In the genomic region with DNA sequence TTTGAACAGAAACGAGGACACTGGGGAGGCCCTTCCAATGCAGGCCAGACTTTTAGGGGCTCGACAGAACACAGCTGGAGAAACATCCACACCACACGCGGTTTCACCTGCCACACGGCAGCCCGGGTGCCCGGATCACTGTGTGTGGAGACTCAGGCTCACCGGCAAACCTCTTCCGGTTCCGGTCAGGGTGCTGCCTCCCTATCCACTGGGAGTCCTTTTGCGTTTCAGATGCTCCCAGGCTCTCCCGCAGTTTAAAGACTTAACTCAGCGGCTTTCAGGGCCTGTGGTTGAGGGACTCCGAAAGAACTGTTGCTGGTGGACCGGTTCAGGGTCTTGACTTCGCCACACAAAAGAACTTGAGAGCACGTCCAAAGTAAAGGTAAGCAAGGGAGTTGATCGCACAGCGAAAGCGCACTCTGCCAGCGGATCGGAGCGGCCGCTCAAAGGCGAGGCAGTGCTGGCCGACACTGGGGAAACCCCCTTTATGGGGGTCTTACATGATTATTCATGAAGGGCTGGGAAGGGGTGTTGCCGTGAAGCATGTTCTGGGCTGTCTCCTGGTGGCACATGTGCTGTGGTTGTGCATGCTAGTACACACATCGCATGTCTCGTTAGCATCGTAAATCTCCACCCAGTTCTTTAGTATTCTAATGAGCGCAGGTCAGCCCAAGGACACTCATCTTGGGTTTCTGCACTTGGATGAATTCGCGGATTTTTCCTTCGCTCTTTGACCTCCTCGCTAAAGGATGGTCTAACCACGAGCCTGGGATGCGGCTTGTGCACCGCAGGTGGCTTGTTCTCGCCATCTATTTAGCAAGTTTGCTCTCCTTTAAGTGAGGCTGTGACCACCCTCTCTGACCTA, we compare ENCODE assay signal across 8 cellular contexts.
DNase-seq lines count a peak whose midpoint lies in the region; ATAC-seq and TF ChIP-seq lines count a peak whose summit lies in the region.

No MANE protein-coding gene starts in this region.

- H3K4me3 ChIP-seq in GM12875 (ENCODE audit: low read depth, low read length): peak overlapping the region; percentile 49
- peak overlapping the region in 1 of 4 donors; percentile 41 for H3K4me3 ChIP-seq in adrenal gland
- H3K4me3 ChIP-seq in lung: no peak overlapping the region

- ATAC-seq in lung (ENCODE audit: insufficient read depth, low FRiP score) (no peak), GM21825 (IDR thresholded peaks at IDR 0.05; ENCODE audit: unreplicated experiment) (no peak), HG03135 (IDR thresholded peaks at IDR 0.05; ENCODE audit: unreplicated experiment) (no peak)
- ATAC-seq in stimulated activated naive CD8-positive, alpha-beta T cell treated with anti-CD3 and anti-CD28 coated beads, Interleukin-15, amount 100 ng/mL, for 72 hours: peak; percentile 87

- TF ChIP-seq CTCF in GM12875 (IDR thresholded peaks at IDR 0.05; ENCODE audit: borderline replicate concordance, insufficient read depth, low read depth, low read length) (no peak), adrenal gland (IDR thresholded peaks at IDR 0.05) (no peak), lung (IDR thresholded peaks at IDR 0.05; ENCODE audit: control extremely low read depth, extremely low read depth) (no peak)

- TF ChIP-seq POLR2A in adrenal gland (IDR thresholded peaks at IDR 0.05): no peak

- no peaks in the 10 kb centered on the region for H3K9me3 Mint-ChIP-seq in stimulated activated naive CD8-positive, alpha-beta T cell treated with anti-CD3 and anti-CD28 coated beads, Interleukin-15, amount 100 ng/mL, for 72 hours

- peaks cover 7% of the 10 kb centered on the region for H3K27me3 Mint-ChIP-seq in stimulated activated naive CD8-positive, alpha-beta T cell treated with anti-CD3 and anti-CD28 coated beads, Interleukin-15, amount 100 ng/mL, for 72 hours

- H3K4me1 Mint-ChIP-seq in stimulated activated naive CD8-positive, alpha-beta T cell treated with anti-CD3 and anti-CD28 coated beads, Interleukin-15, amount 100 ng/mL, for 72 hours: no peaks in the 10 kb centered on the region

- no peaks in the 10 kb centered on the region for H3K27me3 ChIP-seq in adrenal gland
- no peaks in the 10 kb centered on the region for H3K27me3 ChIP-seq in lung (ENCODE audit: control insufficient read depth, insufficient read depth)

- WGBS in adrenal gland, 4 donors: 62 to 81% (median 72%) methylated on average over 35 to 39 of the region's 39 CpGs
- WGBS in lung, 2 donors: 68 to 76% methylated on average over 39 of the region's 39 CpGs

- intact Hi-C loops in adrenal gland (cut with DNase I): no loop called here

- H3K9me3 ChIP-seq in adrenal gland (replicated peaks in 1 of 3) (no peaks in the 10 kb centered on the region), lung (ENCODE audit: control insufficient read depth in 2 of 2, insufficient read depth in 1 of 2, low read length in 1 of 2) (no peaks in the 10 kb centered on the region)

- DNase-seq in NOMO-1 treated with dmso at 0.1 percent for 144 hours (lab: John Stamatoyannopoulos, UW; ENCODE audit: unreplicated experiment) (peak; percentile 56), adrenal gland (peak in 6 of 7 donors; percentile 35 to 74 (median 54)), lung (ENCODE audit: low spot score) (peak; percentile 64), ecto neural progenitor cell (ENCODE audit: low spot score) (no peak)
- DNase-seq in stimulated activated naive CD8-positive, alpha-beta T cell treated with anti-CD3 and anti-CD28 coated beads, Interleukin-15, amount 100 ng/mL, for 72 hours: peak; percentile 33 to 64

- peak overlapping the region; percentile 69 to 86 for H3K4me3 Mint-ChIP-seq in stimulated activated naive CD8-positive, alpha-beta T cell treated with anti-CD3 and anti-CD28 coated beads, Interleukin-15, amount 100 ng/mL, for 72 hours

- H3K36me3 ChIP-seq in adrenal gland (replicated peaks in 1 of 2): no peaks in the 10 kb centered on the region
- no peaks in the 10 kb centered on the region for H3K36me3 ChIP-seq in lung (ENCODE audit: control insufficient read depth in 2 of 2, insufficient read depth in 2 of 2, low read length in 2 of 2)

- H3K27ac Mint-ChIP-seq in stimulated activated naive CD8-positive, alpha-beta T cell treated with anti-CD3 and anti-CD28 coated beads, Interleukin-15, amount 100 ng/mL, for 72 hours: peak overlapping the region in 1 of 2 donors; percentile 40

- H3K4me1 ChIP-seq in adrenal gland (replicated peaks in 1 of 2): peaks cover 0 to 28% of the 10 kb centered on the region in 2 donors
- peaks cover 3 to 8% of the 10 kb centered on the region in 2 donors for H3K4me1 ChIP-seq in lung (ENCODE audit: control insufficient read depth in 2 of 2, insufficient read depth in 2 of 2, low read length in 2 of 2)

- peak overlapping the region in 1 of 5 donors; percentile 45 for H3K27ac ChIP-seq in adrenal gland
- H3K27ac ChIP-seq in lung (ENCODE audit: low read depth in 1 of 2, low read length in 1 of 2): no peak overlapping the region
